10 cellular contexts compared by ENCODE assay signal in genomic region chr2:67135201-67135600, GRCh38.
"Had no signal": no experiment of that assay in that cellular context is flagged by ENCODE, and none has a peak within 500 bp of the region (broad histone marks: within the 10 kb centered on the region; RNA-seq: fewer than 3 reads in every experiment).

No MANE protein-coding gene starts in this region.

- H3K27ac Mint-ChIP-seq: activated naive CD4-positive, alpha-beta T cell treated with anti-CD3 and anti-CD28 coated beads, Interleukin-2, amount 50 U/mL, for 72 hours; neural progenitor cell; stimulated activated naive CD8-positive, alpha-beta T cell treated with anti-CD3 and anti-CD28 coated beads, Interleukin-15, Interleukin-2, amounts not matched to agents 100 ng/mL and 50 ng/mL, for 24 hours had no signal

- H3K36me3 Mint-ChIP-seq: activated naive CD4-positive, alpha-beta T cell treated with anti-CD3 and anti-CD28 coated beads, Interleukin-2, amount 50 U/mL, for 72 hours; brain; neural progenitor cell had no signal

- H3K4me3 Mint-ChIP-seq: brain; central memory CD8-positive, alpha-beta T cell; neural progenitor cell; stimulated activated naive CD8-positive, alpha-beta T cell treated with anti-CD3 and anti-CD28 coated beads, Interleukin-15, Interleukin-2, amounts not matched to agents 100 ng/mL and 50 ng/mL, for 24 hours had no signal

- ATAC-seq: activated CD4-positive, CD25-positive, alpha-beta regulatory T cell treated with anti-CD3 and anti-CD28 coated beads, Interleukin-2, amount 50 U/mL, for 24 hours; activated naive CD4-positive, alpha-beta T cell treated with anti-CD3 and anti-CD28 coated beads, Interleukin-2, amount 50 U/mL, for 72 hours; pancreas; upper lobe of right lung had no signal

- H3K9me3 Mint-ChIP-seq: neural progenitor cell; stimulated activated naive CD8-positive, alpha-beta T cell treated with anti-CD3 and anti-CD28 coated beads, Interleukin-15, Interleukin-2, amounts not matched to agents 100 ng/mL and 50 ng/mL, for 24 hours had no signal

- DNase-seq: amniotic stem cell; pancreas; stimulated activated CD4-positive, alpha-beta T cell treated with anti-CD3 and anti-CD28 coated beads, Interleukin-4, amount 100 ng/mL, for 24 hours; upper lobe of right lung had no signal

- H3K27me3 Mint-ChIP-seq: brain; central memory CD8-positive, alpha-beta T cell; stimulated activated naive CD8-positive, alpha-beta T cell treated with anti-CD3 and anti-CD28 coated beads, Interleukin-15, Interleukin-2, amounts not matched to agents 100 ng/mL and 50 ng/mL, for 24 hours had no signal

- H3K4me1 Mint-ChIP-seq: central memory CD8-positive, alpha-beta T cell; neural progenitor cell had no signal
